In genomic region chr9:136886610-136887597, GRCh38 we compare ENCODE assay signal across 8 cellular contexts. TPM values are rescaled to one million over a fixed set of nuclear protein-coding genes. Genes with fewer than 3 reads are reported as not detected.
A peak's percentile ranks its signal among the peaks of the same experiment; 100 is the strongest.
DNase-seq lines count a peak whose midpoint lies in the region; TF ChIP-seq lines count a peak whose summit lies in the region.

No MANE protein-coding gene starts in this region.

- H3K9me3 ChIP-seq in HAP-1 = no peaks in the 10 kb centered on the region
- H3K9me3 ChIP-seq in left ventricle myocardium inferior (replicated peaks) = no peaks in the 10 kb centered on the region

- H3K4me3 ChIP-seq in HAP-1 = peak overlapping the region; percentile 77
- H3K4me3 ChIP-seq in NB4 (ENCODE audit: low read depth, low read length) = peak overlapping the region; percentile 80
- H3K4me3 ChIP-seq in left ventricle myocardium inferior = peak overlapping the region; percentile 99

- H3K27me3 ChIP-seq in HAP-1 (ENCODE audit: low read depth) = no peaks in the 10 kb centered on the region
- H3K27me3 ChIP-seq in left ventricle myocardium inferior (ENCODE audit: low read depth) = no peaks in the 10 kb centered on the region

- H3K4me1 ChIP-seq in HAP-1 (peaks cover 3% of the 10 kb centered on the region; the same call in 1 of the 2 replicates), left ventricle myocardium inferior (peaks cover 37% of the 10 kb centered on the region)

- TF ChIP-seq CTCF in NB4 (IDR thresholded peaks at IDR 0.05; ENCODE audit: low read depth, low read length) (no peak), left ventricle myocardium inferior (IDR thresholded peaks at IDR 0.05; ENCODE audit: borderline replicate concordance) (no peak)

- H3K4me3 Mint-ChIP-seq in activated naive CD4-positive, alpha-beta T cell treated with anti-CD3 and anti-CD28 coated beads, Interleukin-2, amount 50 U/mL, for 24 hours = peak overlapping the region; percentile 95

- no peaks in the 10 kb centered on the region for H3K36me3 Mint-ChIP-seq in activated naive CD4-positive, alpha-beta T cell treated with anti-CD3 and anti-CD28 coated beads, Interleukin-2, amount 50 U/mL, for 24 hours

- peaks cover 9% of the 10 kb centered on the region for H3K36me3 ChIP-seq in HAP-1 (replicated peaks)
- peaks cover 15% of the 10 kb centered on the region for H3K36me3 ChIP-seq in left ventricle myocardium inferior

- H3K27me3 Mint-ChIP-seq in activated naive CD4-positive, alpha-beta T cell treated with anti-CD3 and anti-CD28 coated beads, Interleukin-2, amount 50 U/mL, for 24 hours = no peaks in the 10 kb centered on the region

- H3K4me1 Mint-ChIP-seq in activated naive CD4-positive, alpha-beta T cell treated with anti-CD3 and anti-CD28 coated beads, Interleukin-2, amount 50 U/mL, for 24 hours = peaks cover 27% of the 10 kb centered on the region

- H3K27ac Mint-ChIP-seq in activated naive CD4-positive, alpha-beta T cell treated with anti-CD3 and anti-CD28 coated beads, Interleukin-2, amount 50 U/mL, for 24 hours = peak overlapping the region; percentile 84

- H3K27ac ChIP-seq in left ventricle myocardium inferior (replicated peaks) = peak overlapping the region; percentile 85

- in situ Hi-C loops in HAP-1 (cut with MboI; ENCODE audit: low sequenced_read_pairs) = no loop called here

- H3K9me3 Mint-ChIP-seq in activated naive CD4-positive, alpha-beta T cell treated with anti-CD3 and anti-CD28 coated beads, Interleukin-2, amount 50 U/mL, for 24 hours = no peaks in the 10 kb centered on the region

- intact Hi-C loops in left ventricle myocardium inferior (cut with micrococcal nuclease) = loop anchor here (10.0 kb wide), 1 partner anchor 48 kb away; no protein-coding TSS in a partner anchor

- DNase-seq in SKM-1 treated with dmso at 0.1 percent for 144 hours (lab: John Stamatoyannopoulos, UW; ENCODE audit: unreplicated experiment) (peak; percentile 52), SKM-1 (lab: John Stamatoyannopoulos, UW; ENCODE audit: unreplicated experiment) (no peak), HAP-1 (ENCODE audit: low spot score in 2 of 2) (peak; percentile 23 to 64), NB4 (ENCODE audit: low read depth) (peak; percentile 53), left ventricle myocardium inferior (no peak), retina (peak; percentile 63), GOT3 (lab: John Stamatoyannopoulos, UW) (no peak)

- no peak for TF ChIP-seq POLR2A in NB4 (IDR thresholded peaks at IDR 0.05; ENCODE audit: extremely low read depth, insufficient read length)

RNA-seq across cellular contexts. Expression of gene TRAF2, which starts 0.6 kb away (rescaled TPM):
- 10.0 TPM for total RNA-seq in left ventricle myocardium inferior

RNA-seq across cellular contexts. Expression of gene EDF1, which starts 20.8 kb away (rescaled TPM):
- total RNA-seq in left ventricle myocardium inferior = 318 TPM

RNA-seq across cellular contexts. Expression of gene MAMDC4, which starts 34.8 kb away (rescaled TPM):
- 13.4 TPM for total RNA-seq in left ventricle myocardium inferior

RNA-seq across cellular contexts. Expression of gene PHPT1, which starts 37.7 kb away (rescaled TPM):
- total RNA-seq in left ventricle myocardium inferior = 349 TPM

RNA-seq across cellular contexts. Expression of gene AJM1, which starts 44.6 kb away (rescaled TPM):
- total RNA-seq in left ventricle myocardium inferior = 7.7 TPM

Comparison
In these comparisons a context has a peak if more than half of its experiments do, and no peak if none do; other contexts are left out.
1. DNase-seq: peak in SKM-1 treated with dmso at 0.1 percent for 144 hours (single experiment), HAP-1 (2 of 2), NB4 (single experiment) and retina (single experiment); none in SKM-1 (single experiment), left ventricle myocardium inferior (single experiment) and GOT3 (single experiment).
2. Peak in every context shown above with its lines, with median percentiles within 50 percentile points of each other: H3K4me3 ChIP-seq.